In genomic region chr5:1315709-1316587, GRCh38 we compare ENCODE assay signal across 2 cellular contexts.
A peak's percentile ranks its signal among the peaks of the same experiment; 100 is the strongest.
TF ChIP-seq lines count a peak whose summit lies in the region.

No MANE protein-coding gene starts in this region.

TF ChIP-seq in WTC11, 78 proteins besides CTCF, POLR2A, EP300 and RAD21 (continued from another document and continues in another):
- TF ChIP-seq E2F4 (CRISPR knock-in tag; IDR thresholded peaks at IDR 0.05; ENCODE audit: borderline replicate concordance, low read depth): no peak
- peak; percentile 75; the same call in 1 of the 2 replicates for TF ChIP-seq USF2 (CRISPR knock-in tag; IDR thresholded peaks at IDR 0.05)
- TF ChIP-seq ARID4B (CRISPR knock-in tag; IDR thresholded peaks at IDR 0.05; ENCODE audit: borderline replicate concordance): 0 out of 2 replicates have a peak, but pooled peaks have one; percentile 22
- TF ChIP-seq NR3C1 (CRISPR knock-in tag; conservative IDR thresholded peaks at IDR 0.05; ENCODE audit: low read depth): no peak
- no peak for TF ChIP-seq TEAD4 (CRISPR knock-in tag; IDR thresholded peaks at IDR 0.05)
- TF ChIP-seq SMAD4 (CRISPR knock-in tag; IDR thresholded peaks at IDR 0.05): no peak
- TF ChIP-seq ZNF281 (CRISPR knock-in tag; IDR thresholded peaks at IDR 0.05): peak; percentile 91; the same call in 1 of the 2 replicates
- TF ChIP-seq CREB1 (CRISPR knock-in tag; IDR thresholded peaks at IDR 0.05): 0 out of 2 replicates have a peak, but pooled peaks have one; percentile 23

TF ChIP-seq in H1, 55 proteins besides CTCF, POLR2A, EP300 and RAD21 (continued from another document):
- TF ChIP-seq TBP (IDR thresholded peaks at IDR 0.05; ENCODE audit: low read depth, low read length) (0 out of 2 replicates have a peak, but pooled peaks have one; percentile 20), RBBP5 (IDR thresholded peaks at IDR 0.05; ENCODE audit: borderline replicate concordance, low read depth, low read length) (0 out of 2 replicates have a peak, but pooled peaks have one; percentile 41), CREB1 (IDR thresholded peaks at IDR 0.05) (0 out of 2 replicates have a peak, but pooled peaks have one; percentile 15), BACH1 (IDR thresholded peaks at IDR 0.05; ENCODE audit: low read length) (peak; percentile 24; the same call in 1 of the 2 replicates), CHD2 (IDR thresholded peaks at IDR 0.05; ENCODE audit: low read length) (no peak), SP2 (IDR thresholded peaks at IDR 0.05; ENCODE audit: low read length) (no peak), MAFK (IDR thresholded peaks at IDR 0.05; ENCODE audit: low read depth, low read length) (no peak)
